ENCODE assay signal across 35 cellular contexts in genomic region chr12:126262829-126263228, GRCh38.
"Had no signal": no experiment of that assay in that cellular context is flagged by ENCODE, and none has a peak within 500 bp of the region (broad histone marks: within the 10 kb centered on the region; RNA-seq: fewer than 3 reads in every experiment).

No MANE protein-coding gene starts in this region.

- DNase-seq: Karpas-422, Kasumi-1, KG1, MG63, MM.1S, MV-4-11, NCI-H1048, NCI-H1092, NCI-H1092 treated with DMSO at 0.1 percent for 48 hours, NCI-H1105, NCI-H1105 treated with DMSO at 0.1 percent for 48 hours, NCI-H1417, NCI-H1417 treated with DMSO at 0.1 percent for 48 hours, NCI-H1436, NCI-H1436 treated with DMSO at 0.1 percent for 48 hours, NCI-H146, NCI-H1694, NCI-H1694 treated with DMSO at 0.1 percent for 48 hours, NCI-H187, NCI-H187 treated with DMSO at 0.1 percent for 48 hours, NCI-H1930, NCI-H2029, NCI-H2029 treated with DMSO at 0.1 percent for 48 hours, NCI-H2081, NCI-H2081 treated with DMSO at 0.1 percent for 48 hours, NCI-H2107, NCI-H2171, NCI-H2171 treated with DMSO at 0.1 percent for 48 hours, NCI-H2227 treated with DMSO at 0.1 percent for 48 hours, NCI-H226, NCI-H345, NCI-H446, NCI-H446 treated with DMSO at 0.1 percent for 48 hours, NCI-H510A had no signal

- H3K9me3 ChIP-seq: MG63 had no signal

- H3K36me3 ChIP-seq: MG63 had no signal

- H3K4me3 ChIP-seq: MG63 had no signal

- H3K4me2 ChIP-seq: KMS-11 had no signal

- H3K9ac ChIP-seq: KMS-11 had no signal

- H3K27ac ChIP-seq: KMS-11 had no signal

- H3K27me3 ChIP-seq: MG63 had no signal
